In the genomic region with DNA sequence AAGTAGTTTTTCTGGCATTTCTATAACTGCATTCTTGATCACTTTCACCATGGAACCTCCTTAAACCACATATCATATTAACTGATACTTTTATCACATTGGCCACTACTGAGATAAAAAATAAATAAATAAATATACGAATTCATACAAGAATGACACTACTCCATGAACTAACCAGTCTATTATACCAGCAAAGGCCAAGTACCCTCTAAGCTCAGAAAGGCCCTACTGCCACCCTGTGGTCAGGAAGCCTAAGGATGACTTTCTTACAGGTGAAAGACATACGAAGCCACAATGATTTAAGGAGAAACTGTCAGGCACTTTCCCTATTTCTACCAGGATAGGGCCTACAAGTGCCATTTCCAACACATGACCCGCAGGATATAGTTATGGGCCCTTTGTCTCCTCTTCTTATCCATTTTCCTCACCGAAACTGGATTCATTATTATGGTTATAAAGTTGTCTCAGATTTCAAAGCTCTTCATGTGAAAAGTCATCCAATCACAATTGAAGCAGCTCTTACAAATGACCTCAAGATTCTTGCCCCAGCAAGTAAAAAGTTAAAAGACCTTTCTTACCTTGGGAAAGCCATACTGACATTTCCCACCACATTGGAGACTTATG, we compare ENCODE assay signal across 8 cellular contexts. TPM values are rescaled to one million over a fixed set of nuclear protein-coding genes. Genes with fewer than 3 reads are reported as not detected.
A peak's percentile ranks its signal among the peaks of the same experiment; 100 is the strongest.
DNase-seq lines count a peak whose midpoint lies in the region; ATAC-seq, FAIRE-seq and TF ChIP-seq lines count a peak whose summit lies in the region.

No MANE protein-coding gene starts in this region.

- TF ChIP-seq CTCF in GM12864 (IDR thresholded peaks at IDR 0.05; ENCODE audit: low read depth, low read length, missing control alignments), result peak; percentile 77
- peak; percentile 88 for TF ChIP-seq CTCF in cardiac fibroblast (IDR thresholded peaks at IDR 0.05; ENCODE audit: low read depth, low read length)
- TF ChIP-seq CTCF in keratinocyte (optimal IDR thresholded peaks at IDR 0.05 in 1 of 3, IDR thresholded peaks at IDR 0.05 in 1 of 3, conservative IDR thresholded peaks at IDR 0.05 in 1 of 3; ENCODE audit: extremely low read depth in 1 of 3, insufficient read depth in 2 of 3, low read length in 3 of 3), result peak; percentile 62 to 77 (median 76)

- no peak overlapping the region for H3K9ac ChIP-seq in keratinocyte (ENCODE audit: control insufficient read depth, extremely low read depth, insufficient read depth, low read length)

- dilution Hi-C loops in keratinocyte (cut with MboI; ENCODE audit: extremely low pct_ligation_motif_present, low sequenced_read_pairs), result no loop called here

- no peaks in the 10 kb centered on the region for H3K9me3 ChIP-seq in keratinocyte (ENCODE audit: control insufficient read depth, low read depth, low read length)

- no peak overlapping the region for H3K27ac ChIP-seq in keratinocyte (ENCODE audit: control insufficient read depth, insufficient read depth, low read length)

- peak; percentile 60 for DNase-seq in GM12864 (ENCODE audit: low read depth)
- peak; percentile 22 for DNase-seq in NCI-H1694 (lab: John Stamatoyannopoulos, UW)
- peak; percentile 43 for DNase-seq in UCSD-AML1 (lab: John Stamatoyannopoulos, UW; ENCODE audit: unreplicated experiment)
- peak; percentile 85 for DNase-seq in cardiac fibroblast (ENCODE audit: low read depth in 2 of 2)
- no peak for DNase-seq in keratinocyte (ENCODE audit: low read depth, low spot score)
- peak; percentile 52 to 69 for DNase-seq in stimulated activated CD4-positive, alpha-beta T cell treated with anti-CD3 and anti-CD28 coated beads, Interleukin-2, amount 100 ng/mL, for 24 hours

- peaks cover 14 to 17% of the 10 kb centered on the region in 2 experiments for H3K36me3 ChIP-seq in keratinocyte (ENCODE audit: control insufficient read depth in 2 of 2, extremely low read depth in 1 of 2, insufficient read depth in 2 of 2, low read length in 2 of 2)

- no peaks in the 10 kb centered on the region for H3K4me1 ChIP-seq in keratinocyte (ENCODE audit: control insufficient read depth, extremely low read depth, insufficient read depth, low read length)

- no peak overlapping the region for H2AFZ ChIP-seq in keratinocyte (ENCODE audit: control insufficient read depth, low read length)

- H3K4me3 ChIP-seq in GM12864 (ENCODE audit: low read depth, low read length), result no peak overlapping the region
- no peak overlapping the region for H3K4me3 ChIP-seq in cardiac fibroblast (replicated peaks in 1 of 2; ENCODE audit: low read depth in 2 of 2, low read length in 2 of 2)
- no peak overlapping the region for H3K4me3 ChIP-seq in keratinocyte (ENCODE audit: control insufficient read depth in 2 of 3, extremely low read depth in 1 of 3, insufficient read depth in 2 of 3, low read depth in 1 of 3, low read length in 3 of 3)

- H3K9me1 ChIP-seq in keratinocyte (ENCODE audit: control insufficient read depth, extremely low read depth, insufficient read depth, low read length), result no peaks in the 10 kb centered on the region

- ATAC-seq in HG03460 (IDR thresholded peaks at IDR 0.05; ENCODE audit: unreplicated experiment) (no peak), HG03175 (IDR thresholded peaks at IDR 0.05; ENCODE audit: unreplicated experiment) (no peak)

- no peak overlapping the region for H3K4me2 ChIP-seq in keratinocyte (ENCODE audit: control insufficient read depth, extremely low read depth, insufficient read depth, low read depth, low read length)

- H3K79me2 ChIP-seq in keratinocyte (ENCODE audit: control insufficient read depth, insufficient read depth, low read length), result no peaks in the 10 kb centered on the region

- FAIRE-seq in keratinocyte (lab: Jason Lieb, UNC), result peak; percentile 86

- no peaks in the 10 kb centered on the region for H3K27me3 ChIP-seq in keratinocyte (ENCODE audit: control insufficient read depth, extremely low read depth, insufficient read depth, low read length)

- no peaks in the 10 kb centered on the region for H4K20me1 ChIP-seq in keratinocyte (ENCODE audit: control insufficient read depth, extremely low read depth, insufficient read depth, low read length)

RNA-seq across cellular contexts. Expression of a gene that starts 23.9 kb away (rescaled TPM):
- 75.8 to 104 TPM (median 79.5 TPM) in 3 replicates for polyA plus RNA-seq in keratinocyte
- polyA plus RNA-seq in keratinocyte (2011; ENCODE audit: low read depth), result 88.6 TPM
- polyA plus RNA-seq in keratinocyte (2011; cell fraction: cytosol; rRNA removed), result 75.5 and 102 TPM in 2 replicates
- 56.8 and 74.4 TPM in 2 replicates for polyA plus RNA-seq in keratinocyte (2011; cell fraction: nucleus; rRNA removed)
- 79.0 and 82.0 TPM in 2 replicates for polyA plus RNA-seq in keratinocyte (2012; ENCODE audit: low replicate concordance)
- polyA minus RNA-seq in keratinocyte, result 22.5 to 32.4 TPM (median 30.8 TPM) in 3 replicates
- polyA minus RNA-seq in keratinocyte (2011; cell fraction: cytosol; rRNA and poly(A)+ RNA removed), result 24.2 TPM
- polyA minus RNA-seq in keratinocyte (2011; cell fraction: nucleus; rRNA and poly(A)+ RNA removed), result 9.3 and 13.9 TPM in 2 replicates

RNA-seq across cellular contexts. Expression of a gene that starts 27.0 kb away (rescaled TPM):
- polyA plus RNA-seq in keratinocyte, result 296 to 365 TPM (median 332 TPM) in 3 replicates
- polyA plus RNA-seq in keratinocyte (2011; ENCODE audit: low read depth), result 851 TPM
- polyA plus RNA-seq in keratinocyte (2011; cell fraction: cytosol; rRNA removed), result 275 and 419 TPM in 2 replicates
- polyA plus RNA-seq in keratinocyte (2011; cell fraction: nucleus; rRNA removed), result 171 and 284 TPM in 2 replicates
- 362 and 470 TPM in 2 replicates for polyA plus RNA-seq in keratinocyte (2012; ENCODE audit: low replicate concordance)
- polyA minus RNA-seq in keratinocyte, result 19.2 to 28.8 TPM (median 28.1 TPM) in 3 replicates
- polyA minus RNA-seq in keratinocyte (2011; cell fraction: cytosol; rRNA and poly(A)+ RNA removed), result 199 TPM
- 28.0 and 38.2 TPM in 2 replicates for polyA minus RNA-seq in keratinocyte (2011; cell fraction: nucleus; rRNA and poly(A)+ RNA removed)

RNA-seq across cellular contexts. Expression of a gene that starts 32.4 kb away (rescaled TPM):
- 18.6 to 30.7 TPM (median 19.6 TPM) in 3 replicates for polyA plus RNA-seq in keratinocyte
- 0.91 TPM for polyA plus RNA-seq in keratinocyte (2011; ENCODE audit: low read depth)
- 17.9 and 19.4 TPM in 2 replicates for polyA plus RNA-seq in keratinocyte (2011; cell fraction: cytosol; rRNA removed)
- polyA plus RNA-seq in keratinocyte (2011; cell fraction: nucleus; rRNA removed), result 26.4 and 29.8 TPM in 2 replicates
- 3.6 and 12.0 TPM in 2 replicates for polyA plus RNA-seq in keratinocyte (2012; ENCODE audit: low replicate concordance)
- polyA minus RNA-seq in keratinocyte, result 24.8 to 42.8 TPM (median 38.3 TPM) in 3 replicates
- polyA minus RNA-seq in keratinocyte (2011; cell fraction: cytosol; rRNA and poly(A)+ RNA removed), result 13.0 TPM
- 19.6 and 25.4 TPM in 2 replicates for polyA minus RNA-seq in keratinocyte (2011; cell fraction: nucleus; rRNA and poly(A)+ RNA removed)

RNA-seq across cellular contexts. Expression of a gene that starts 50.4 kb away (rescaled TPM):
- 12.7 to 20.9 TPM (median 13.5 TPM) in 3 replicates for polyA plus RNA-seq in keratinocyte
- 10.5 TPM for polyA plus RNA-seq in keratinocyte (2011; ENCODE audit: low read depth)
- 11.3 and 13.1 TPM in 2 replicates for polyA plus RNA-seq in keratinocyte (2011; cell fraction: cytosol; rRNA removed)
- 30.6 and 34.6 TPM in 2 replicates for polyA plus RNA-seq in keratinocyte (2011; cell fraction: nucleus; rRNA removed)
- polyA plus RNA-seq in keratinocyte (2012; ENCODE audit: low replicate concordance), result 12.4 and 37.8 TPM in 2 replicates
- polyA minus RNA-seq in keratinocyte, result 18.8 to 32.4 TPM (median 29.7 TPM) in 3 replicates
- 28.4 TPM for polyA minus RNA-seq in keratinocyte (2011; cell fraction: cytosol; rRNA and poly(A)+ RNA removed)
- 25.9 and 31.0 TPM in 2 replicates for polyA minus RNA-seq in keratinocyte (2011; cell fraction: nucleus; rRNA and poly(A)+ RNA removed)
